In genomic region chr16:14071576-14072271, GRCh38 we compare ENCODE assay signal across 1 cellular context.
TF ChIP-seq lines count a peak whose summit lies in the region.

No MANE protein-coding gene starts in this region.

TF ChIP-seq in HepG2, 621 proteins besides CTCF, POLR2A, EP300 and RAD21 (continued from another document and continues in another):
- no peak for TF ChIP-seq BCLAF1 (IDR thresholded peaks at IDR 0.05)
- peak; percentile 71; the same call in 1 of the 2 replicates for TF ChIP-seq ZNF280D (CRISPR knock-in tag; IDR thresholded peaks at IDR 0.05)
- TF ChIP-seq ZNF382 (CRISPR knock-in tag; IDR thresholded peaks at IDR 0.05; ENCODE audit: borderline replicate concordance) = no peak
- TF ChIP-seq ZNF562 (CRISPR knock-in tag; IDR thresholded peaks at IDR 0.05; ENCODE audit: borderline replicate concordance) = no peak
- no peak for TF ChIP-seq GFI1 (CRISPR knock-in tag; IDR thresholded peaks at IDR 0.05; ENCODE audit: borderline replicate concordance)
- TF ChIP-seq KDM5A (IDR thresholded peaks at IDR 0.05; ENCODE audit: borderline replicate concordance, low read length) = peak; percentile 23; the same call in 1 of the 2 replicates
- TF ChIP-seq ZNF235 (CRISPR knock-in tag; IDR thresholded peaks at IDR 0.05; ENCODE audit: borderline replicate concordance) = no peak
- TF ChIP-seq HIC2 (CRISPR knock-in tag; IDR thresholded peaks at IDR 0.05; ENCODE audit: low read depth) = no peak
- TF ChIP-seq ZNF33A (CRISPR knock-in tag; IDR thresholded peaks at IDR 0.05; ENCODE audit: borderline replicate concordance) = no peak
- TF ChIP-seq NR2F6 (IDR thresholded peaks at IDR 0.05) = no peak
- no peak for TF ChIP-seq NR2F6 (CRISPR knock-in tag; IDR thresholded peaks at IDR 0.05)
- no peak; the same call in 1 of the 2 replicates for TF ChIP-seq ZBTB26 (CRISPR knock-in tag; IDR thresholded peaks at IDR 0.05; ENCODE audit: borderline replicate concordance)
- no peak for TF ChIP-seq XRCC5 (optimal IDR thresholded peaks at IDR 0.05; ENCODE audit: low read length)
- TF ChIP-seq ETV6 (CRISPR knock-in tag; conservative IDR thresholded peaks at IDR 0.05) = no peak
- peak; percentile 51 for TF ChIP-seq ZNF781 (CRISPR knock-in tag; IDR thresholded peaks at IDR 0.05; ENCODE audit: borderline replicate concordance, not compliant biosample characterization)
- TF ChIP-seq ZNF276 (CRISPR knock-in tag; IDR thresholded peaks at IDR 0.05; ENCODE audit: low read depth) = no peak
- no peak for TF ChIP-seq ZNF672 (CRISPR knock-in tag; IDR thresholded peaks at IDR 0.05)
- TF ChIP-seq MTA1 (CRISPR knock-in tag; IDR thresholded peaks at IDR 0.05; ENCODE audit: borderline replicate concordance) = no peak
- peak; percentile 89 for TF ChIP-seq HNRNPK (IDR thresholded peaks at IDR 0.05; ENCODE audit: low read depth, low read length, poor library complexity, severe bottlenecking)
- no peak for TF ChIP-seq ONECUT2 (CRISPR knock-in tag; IDR thresholded peaks at IDR 0.05)
- TF ChIP-seq NR2C2 (CRISPR knock-in tag; IDR thresholded peaks at IDR 0.05; ENCODE audit: borderline replicate concordance) = no peak
- no peak for TF ChIP-seq BHLHE40 (IDR thresholded peaks at IDR 0.05; ENCODE audit: low read length)
- TF ChIP-seq PBX2 (CRISPR knock-in tag; IDR thresholded peaks at IDR 0.05) = no peak
- TF ChIP-seq TEAD2 (CRISPR knock-in tag; IDR thresholded peaks at IDR 0.05) = no peak
- no peak for TF ChIP-seq NFE2L2 (IDR thresholded peaks at IDR 0.05; ENCODE audit: low read length)
- TF ChIP-seq ZFP37 (CRISPR knock-in tag; IDR thresholded peaks at IDR 0.05; ENCODE audit: borderline replicate concordance) = no peak
- TF ChIP-seq ZNF33B (CRISPR knock-in tag; IDR thresholded peaks at IDR 0.05) = no peak
- TF ChIP-seq PRPF4 (IDR thresholded peaks at IDR 0.05; ENCODE audit: low read depth, low read length, poor library complexity, severe bottlenecking) = no peak
- TF ChIP-seq HDAC1 (CRISPR knock-in tag; IDR thresholded peaks at IDR 0.05) = no peak; the same call in 1 of the 2 replicates
- TF ChIP-seq ZBTB40 (IDR thresholded peaks at IDR 0.05) = no peak
- peak; percentile 34; the same call in 1 of the 2 replicates for TF ChIP-seq ZBTB40 (CRISPR knock-in tag; IDR thresholded peaks at IDR 0.05)
- TF ChIP-seq EZH2 (conservative IDR thresholded peaks at IDR 0.05; ENCODE audit: low read depth, low read length) = no peak
- TF ChIP-seq RCOR2 (CRISPR knock-in tag; IDR thresholded peaks at IDR 0.05) = no peak
- TF ChIP-seq GPBP1L1 (CRISPR knock-in tag; IDR thresholded peaks at IDR 0.05) = no peak
